9 cellular contexts compared by ENCODE assay signal in the genomic region with DNA sequence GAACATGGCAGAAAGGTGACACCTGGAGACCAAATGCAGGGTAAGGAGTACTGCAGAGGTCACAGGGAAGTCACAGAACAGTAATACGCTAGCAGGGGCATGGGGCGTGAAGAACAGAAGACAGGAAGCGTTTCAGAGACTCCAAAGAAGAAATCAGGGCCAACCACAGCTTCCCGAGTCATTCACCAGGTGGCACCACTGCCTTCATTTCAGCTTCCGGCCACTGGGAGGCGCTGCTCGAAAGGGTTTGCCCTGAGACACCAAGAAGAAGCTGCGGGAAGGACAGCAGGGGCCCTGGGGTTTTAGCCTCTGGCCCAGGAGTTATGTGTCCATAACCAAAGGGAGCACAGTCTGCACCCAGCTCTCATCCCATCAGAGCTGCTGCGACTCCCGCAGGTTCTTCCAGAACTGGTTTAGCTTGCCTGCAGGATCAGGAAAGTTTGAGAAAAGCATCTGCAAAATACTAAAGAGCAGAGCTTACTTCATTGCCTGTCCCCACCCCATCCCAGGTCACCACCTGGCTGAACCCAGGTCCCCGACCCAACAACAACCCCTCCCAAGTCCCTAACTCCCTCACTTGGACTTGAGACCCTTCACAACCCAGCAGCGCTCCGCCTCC. TPM values are rescaled to one million over a fixed set of nuclear protein-coding genes. Genes with fewer than 3 reads are reported as not detected.
DNase-seq lines count a peak whose midpoint lies in the region; FAIRE-seq and TF ChIP-seq lines count a peak whose summit lies in the region.
"Not testable (repeated sequence)": the region's sequence is repeated elsewhere in the genome, so short reads cannot be mapped to it uniquely, and the experiment has no call there.
"Had no signal": no experiment of that assay in that cellular context is flagged by ENCODE, and none has a peak within 500 bp of the region (broad histone marks: within the 10 kb centered on the region; RNA-seq: fewer than 3 reads in every experiment).

No MANE protein-coding gene starts in this region.

- not testable (repeated sequence) for H3K27me3 Mint-ChIP-seq in endodermal cell (ENCODE audit: insufficient read depth)

- H4K20me1 ChIP-seq in SK-N-SH (ENCODE audit: insufficient read depth), result not testable (repeated sequence)

- H2AFZ ChIP-seq in SK-N-SH (ENCODE audit: low read depth), result not testable (repeated sequence)

- H3K36me3 Mint-ChIP-seq in endodermal cell (ENCODE audit: low read depth), result not testable (repeated sequence)

- H3K36me3 ChIP-seq in A673 (ENCODE audit: insufficient read depth, low read length, poor library complexity, severe bottlenecking); SK-N-SH (replicated peaks in 1 of 2; ENCODE audit: control insufficient read depth in 1 of 2, insufficient read depth in 2 of 2, low read length in 1 of 2); endodermal cell (ENCODE audit: control insufficient read depth, insufficient read depth, low read length); liver (ENCODE audit: control insufficient read depth in 4 of 4, insufficient read depth in 3 of 4, low read depth in 1 of 4, low read length in 3 of 4): not testable (repeated sequence)

- H3K27ac ChIP-seq in A673 (ENCODE audit: low read depth, low read length, poor library complexity, severe bottlenecking); SK-N-SH (ENCODE audit: low read depth in 2 of 2, low read length in 1 of 2); liver (ENCODE audit: low read depth in 1 of 2, low read length in 2 of 2): not testable (repeated sequence)
- peak overlapping the region; percentile 57 for H3K27ac ChIP-seq in endodermal cell (ENCODE audit: low read depth, low read length)

- H3K9ac ChIP-seq in SK-N-SH; endodermal cell (ENCODE audit: extremely low read depth, low read length, poor library complexity, severe bottlenecking); liver (ENCODE audit: low read depth in 1 of 2, low read length in 2 of 2): not testable (repeated sequence)

- not testable (repeated sequence) for H3K4me1 Mint-ChIP-seq in endodermal cell

- CTCF ChIA-PET in A673 (lab: Charles Lee) (interaction anchor here (0.6 to 1.3 kb wide), 6 partner anchors 13 to 630 kb away, joined by 3 to 6 read pairs (median 4); no protein-coding TSS in a partner anchor), SK-N-SH (lab: Yijun Ruan, JAX) (interaction anchor here (0.6 to 1.9 kb wide), 5 partner anchors 13 to 647 kb away, joined by 3 to 7 read pairs (median 4); no protein-coding TSS in a partner anchor)

- POLR2A ChIA-PET in A673 (lab: Charles Lee; ENCODE audit: low non-redundant PET), result not testable (repeated sequence)
- POLR2A ChIA-PET in SK-N-SH (lab: Yijun Ruan, JAX), result interaction anchor here (0.6 kb wide), 1 partner anchor 442 kb away, joined by 3 read pairs; no protein-coding TSS in a partner anchor

- not testable (repeated sequence) for H3K4me1 ChIP-seq in A673 (ENCODE audit: insufficient read depth, low read length, poor library complexity, severe bottlenecking); SK-N-SH (ENCODE audit: control insufficient read depth in 1 of 2, insufficient read depth in 2 of 2, low read depth in 1 of 2, low read length in 1 of 2); endodermal cell (ENCODE audit: control insufficient read depth, insufficient read depth, low read length); liver (ENCODE audit: control insufficient read depth in 4 of 4, insufficient read depth in 4 of 4, low read length in 3 of 4)

- H3K9me3 Mint-ChIP-seq in endodermal cell, result not testable (repeated sequence)

- not testable (repeated sequence) for BruUV-seq in A673 (replicated peaks; lab: Mats Ljungman, UMichigan)

- WGBS in SK-N-SH (ENCODE audit: low lambda C conversion rate), result 39% methylated on average over 11 of the region's 13 CpGs
- WGBS in endodermal cell (ENCODE audit: insufficient coverage in 1 of 2, insufficient read length in 1 of 2), 2 experiments, result 52 to 78% methylated on average over 3 to 9 of the region's 13 CpGs
- 57% methylated on average over 13 of the region's 13 CpGs for WGBS in liver

- H3K27me3 ChIP-seq in A673 (replicated peaks; ENCODE audit: insufficient read depth, low read depth, low read length, poor library complexity); SK-N-SH (ENCODE audit: insufficient read depth); endodermal cell (ENCODE audit: control insufficient read depth, insufficient read depth, low read length, poor library complexity, severe bottlenecking); liver (ENCODE audit: control insufficient read depth in 4 of 4, insufficient read depth in 4 of 4, low read length in 3 of 4): not testable (repeated sequence)

- DNase-seq in A673 (ENCODE audit: low spot score), result peak; percentile 84
- peak; percentile 63 for DNase-seq in GM12892 (ENCODE audit: insufficient read length)
- DNase-seq in NCI-H187 (lab: John Stamatoyannopoulos, UW), result peak; percentile 66 to 85
- peak; percentile 70 for DNase-seq in SK-N-SH
- peak; percentile 92 to 96 for DNase-seq in activated T-cell treated with anti-CD3 and anti-CD28 coated beads, Interleukin-2, amount 50 U/mL, for 48 hours
- DNase-seq in endodermal cell, result peak; percentile 97
- peak; percentile 87 for DNase-seq in stimulated activated CD4-positive, alpha-beta T cell treated with anti-CD3 and anti-CD28 coated beads, Interleukin-15, amount 100 ng/mL, for 24 hours

- peak; percentile 79 for TF ChIP-seq CTCF in A673 (conservative IDR thresholded peaks at IDR 0.05; ENCODE audit: low read depth, low read length)
- peak; percentile 76 for TF ChIP-seq CTCF in SK-N-SH (IDR thresholded peaks at IDR 0.05)
- peak; percentile 75 for TF ChIP-seq CTCF in endodermal cell (conservative IDR thresholded peaks at IDR 0.05)
- peak; percentile 51 for TF ChIP-seq CTCF in liver (IDR thresholded peaks at IDR 0.05; ENCODE audit: low read depth, low read length, missing input control)

- H3K9me2 ChIP-seq in SK-N-SH, result not testable (repeated sequence)

- not testable (repeated sequence) for H3K4me2 ChIP-seq in SK-N-SH

- H3K4me3 Mint-ChIP-seq in endodermal cell, result not testable (repeated sequence)

- TF ChIP-seq POLR2A in GM12892 (IDR thresholded peaks at IDR 0.05; ENCODE audit: low read depth, low read length), result not testable (repeated sequence)

- not testable (repeated sequence) for H3F3A ChIP-seq in SK-N-SH (replicated peaks; ENCODE audit: insufficient read depth)

- TF ChIP-seq RAD21 in SK-N-SH (IDR thresholded peaks at IDR 0.05; ENCODE audit: low read length) (peak; percentile 65), liver (IDR thresholded peaks at IDR 0.05) (peak; percentile 48 to 64)

- peak; percentile 30 for FAIRE-seq in GM12892 (lab: Jason Lieb, UNC)

- not testable (repeated sequence) for H3K79me2 ChIP-seq in SK-N-SH (ENCODE audit: insufficient read depth)

- not testable (repeated sequence) for H3K9me3 ChIP-seq in A673 (ENCODE audit: low read depth, low read length, poor library complexity, severe bottlenecking); SK-N-SH; endodermal cell (ENCODE audit: control insufficient read depth, low read length); liver (ENCODE audit: control insufficient read depth in 4 of 4, low read length in 3 of 4)

- not testable (repeated sequence) for H3K27ac Mint-ChIP-seq in endodermal cell

- TF ChIP-seq EP300 in SK-N-SH (IDR thresholded peaks at IDR 0.05; ENCODE audit: borderline replicate concordance in 1 of 2, low read depth in 1 of 2, low read length in 1 of 2), result not testable (repeated sequence)

- intact Hi-C loops in A673 (cut with micrococcal nuclease; ENCODE audit: unreplicated experiment), result not testable (repeated sequence)

- H3K4me3 ChIP-seq in A673 (ENCODE audit: low read depth, low read length, poor library complexity, severe bottlenecking); SK-N-SH (ENCODE audit: low read depth in 2 of 2, low read length in 1 of 2); endodermal cell (ENCODE audit: low read length); liver (ENCODE audit: low read depth in 1 of 3, low read length in 3 of 3): not testable (repeated sequence)

TF ChIP-seq in SK-N-SH, 30 proteins besides CTCF, POLR2A, EP300 and RAD21:
- TF ChIP-seq SMC3 (IDR thresholded peaks at IDR 0.05; ENCODE audit: low read depth, low read length), result peak; percentile 48

RNA-seq across cellular contexts. Expression of gene DEFB108B, which starts 32.6 kb away (rescaled TPM):
- total RNA-seq in A673 (2021) (not detected in 2 replicates), endodermal cell (not detected), liver (not detected)
- polyA plus RNA-seq in GM12892 (2012; ENCODE audit: missing spikeins), result not detected
- polyA plus RNA-seq in SK-N-SH (2012; rRNA removed) (not detected in 2 replicates), liver (not detected)
- polyA plus RNA-seq in SK-N-SH (2012; cell fraction: cytosol; rRNA removed), result not detected in 2 replicates
- polyA plus RNA-seq in SK-N-SH (2012; cell fraction: nucleus; rRNA removed), result not detected in 2 replicates
- not detected for polyA plus RNA-seq in endodermal cell (2013, experiment 1 of 2)
- polyA plus RNA-seq in endodermal cell (2013, experiment 2 of 2), result not detected
- total RNA-seq: mononuclear cell had no signal
